Comparison of ENCODE assay signal across 9 cellular contexts in the genomic region with DNA sequence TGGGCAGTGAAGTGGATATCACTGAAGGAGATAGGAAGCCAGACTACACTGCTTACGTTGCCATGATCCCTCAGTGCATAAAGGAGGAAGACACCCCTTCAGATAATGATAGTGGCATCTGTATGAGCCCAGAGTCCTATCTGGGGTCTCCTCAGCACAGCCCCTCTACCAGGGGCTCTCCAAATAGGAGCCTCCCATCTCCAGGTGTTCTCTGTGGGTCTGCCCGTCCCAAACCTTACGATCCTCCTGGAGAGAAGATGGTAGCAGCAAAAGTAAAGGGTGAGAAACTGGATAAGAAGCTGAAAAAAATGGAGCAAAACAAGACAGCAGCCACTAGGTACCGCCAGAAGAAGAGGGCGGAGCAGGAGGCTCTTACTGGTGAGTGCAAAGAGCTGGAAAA. TPM values are rescaled to one million over a fixed set of nuclear protein-coding genes. Genes with fewer than 3 reads are reported as not detected.
A peak's percentile ranks its signal among the peaks of the same experiment; 100 is the strongest.
DNase-seq lines count a peak whose midpoint lies in the region; ATAC-seq, FAIRE-seq and TF ChIP-seq lines count a peak whose summit lies in the region.
"Not testable (repeated sequence)": the region's sequence is repeated elsewhere in the genome, so short reads cannot be mapped to it uniquely, and the experiment has no call there.
"Had no signal": no experiment of that assay in that cellular context is flagged by ENCODE, and none has a peak within 500 bp of the region (broad histone marks: within the 10 kb centered on the region; RNA-seq: fewer than 3 reads in every experiment).

No MANE protein-coding gene starts in this region.

- peaks cover 54% of the 10 kb centered on the region for H3K79me2 ChIP-seq in neural progenitor cell (ENCODE audit: low read depth)

- peak overlapping the region; percentile 88 for H3K4me3 ChIP-seq in BJ (ENCODE audit: low read depth, low read length)
- H3K4me3 ChIP-seq in HL-60 (replicated peaks; ENCODE audit: insufficient read depth, low read length) = peak overlapping the region; percentile 75
- H3K4me3 ChIP-seq in neural progenitor cell = peak overlapping the region; percentile 96
- peak overlapping the region; percentile 85 to 99 (median 95) for H3K4me3 ChIP-seq in subcutaneous abdominal adipose tissue (ENCODE audit: low read depth in 1 of 5, low read length in 5 of 5)

- H3K36me3 ChIP-seq in BJ (ENCODE audit: control insufficient read depth, insufficient read depth, low read length) (peaks cover 25% of the 10 kb centered on the region), subcutaneous abdominal adipose tissue (ENCODE audit: control insufficient read depth in 5 of 5, insufficient read depth in 5 of 5, low read length in 5 of 5) (peaks cover 0 to 42% (median 33%) of the 10 kb centered on the region in 5 donors)
- not testable (repeated sequence) for H3K36me3 ChIP-seq in neural progenitor cell

- not testable (repeated sequence) for ATAC-seq in T-cell (replicated peaks in 1 of 4); activated naive CD8-positive, alpha-beta T cell treated with anti-CD3 and anti-CD28 coated beads, Interleukin-2, amount 50 U/mL, for 24 hours

- H3K4me1 Mint-ChIP-seq in T-cell (peaks cover 56 to 65% (median 64%) of the 10 kb centered on the region in 3 donors), immature natural killer cell (peaks cover 56 to 60% of the 10 kb centered on the region in 2 donors), neural progenitor cell (peaks cover 51% of the 10 kb centered on the region)
- H3K4me1 Mint-ChIP-seq in activated naive CD8-positive, alpha-beta T cell treated with anti-CD3 and anti-CD28 coated beads, Interleukin-2, amount 50 U/mL, for 24 hours = peaks cover 68% of the 10 kb centered on the region

- H3K27ac Mint-ChIP-seq in T-cell (peak overlapping the region; percentile 96 to 98), immature natural killer cell (peak overlapping the region; percentile 78 to 99 (median 98)), neural progenitor cell (peak overlapping the region; percentile 69)
- peak overlapping the region; percentile 100 for H3K27ac Mint-ChIP-seq in activated naive CD8-positive, alpha-beta T cell treated with anti-CD3 and anti-CD28 coated beads, Interleukin-2, amount 50 U/mL, for 24 hours

- not testable (repeated sequence) for DNase-seq in BJ (ENCODE audit: low read depth); HL-60 (ENCODE audit: low read depth in 1 of 2, low spot score in 1 of 2); T-cell; activated naive CD8-positive, alpha-beta T cell treated with anti-CD3 and anti-CD28 coated beads, Interleukin-2, amount 50 U/mL, for 24 hours; immature natural killer cell; neural progenitor cell (ENCODE audit: low spot score)

- H4K20me1 ChIP-seq in neural progenitor cell (ENCODE audit: low read depth) = peaks cover 65% of the 10 kb centered on the region

- H2AFZ ChIP-seq in neural progenitor cell (replicated peaks) = not testable (repeated sequence)

- H3K27ac ChIP-seq in HL-60 (replicated peaks) (peak overlapping the region; percentile 98), neural progenitor cell (peak overlapping the region; percentile 16), subcutaneous abdominal adipose tissue (ENCODE audit: low read depth, low read length) (peak overlapping the region; percentile 97)

- not testable (repeated sequence) for H3K27me3 ChIP-seq in BJ (ENCODE audit: control insufficient read depth, insufficient read depth, low read length); HL-60 (ENCODE audit: insufficient read depth, poor library complexity, severe bottlenecking); neural progenitor cell; subcutaneous abdominal adipose tissue (ENCODE audit: control insufficient read depth in 5 of 5, insufficient read depth in 4 of 5, low read length in 5 of 5)

- TF ChIP-seq CTCF in BJ (IDR thresholded peaks at IDR 0.05; ENCODE audit: insufficient read depth, low read depth, low read length); HL-60 (IDR thresholded peaks at IDR 0.05; ENCODE audit: insufficient read depth, low read length); neural progenitor cell (IDR thresholded peaks at IDR 0.05): not testable (repeated sequence)

- H3K27me3 Mint-ChIP-seq in T-cell; activated naive CD8-positive, alpha-beta T cell treated with anti-CD3 and anti-CD28 coated beads, Interleukin-2, amount 50 U/mL, for 24 hours: not testable (repeated sequence)
- peaks cover 11 to 35% (median 22%) of the 10 kb centered on the region in 3 donors for H3K27me3 Mint-ChIP-seq in immature natural killer cell (ENCODE audit: low read depth in 3 of 3)
- H3K27me3 Mint-ChIP-seq in neural progenitor cell (ENCODE audit: insufficient read depth, low read depth) = peaks cover 20% of the 10 kb centered on the region

- H3K9ac ChIP-seq in neural progenitor cell (peak overlapping the region; percentile 92), subcutaneous abdominal adipose tissue (ENCODE audit: low read length in 5 of 5) (peak overlapping the region; percentile 26 to 99 (median 96))

- POLR2A ChIA-PET in BJ (lab: Charles Lee) (interaction anchor here (0.6 to 1.0 kb wide), 3 partner anchors 20 to 308 kb away, joined by 3 to 4 read pairs (median 4); partner anchors contain the start of gene MIEF1), T-cell (lab: Charles Lee) (interaction anchor here (0.7 to 1.3 kb wide), 4 partner anchors 25 to 522 kb away, joined by 3 to 9 read pairs (median 4); partner anchors contain the start of gene TAB1 (in 1 of the 2))

- H3K9me3 ChIP-seq in neural progenitor cell (ENCODE audit: low read depth); subcutaneous abdominal adipose tissue (ENCODE audit: control insufficient read depth in 5 of 5, low read length in 5 of 5): not testable (repeated sequence)

- peak overlapping the region; percentile 99 for H3K4me2 ChIP-seq in neural progenitor cell

- H3F3A ChIP-seq in neural progenitor cell (ENCODE audit: low read depth) = peaks cover 87% of the 10 kb centered on the region

- H3K36me3 Mint-ChIP-seq in T-cell (peaks cover 27% of the 10 kb centered on the region), immature natural killer cell (peaks cover 11 to 30% (median 16%) of the 10 kb centered on the region in 3 donors), neural progenitor cell (peaks cover 30% of the 10 kb centered on the region)
- peaks cover 60% of the 10 kb centered on the region for H3K36me3 Mint-ChIP-seq in activated naive CD8-positive, alpha-beta T cell treated with anti-CD3 and anti-CD28 coated beads, Interleukin-2, amount 50 U/mL, for 24 hours (ENCODE audit: low read depth)

- H3K4me3 Mint-ChIP-seq in T-cell (peak overlapping the region; percentile 85 to 95 (median 94)), immature natural killer cell (peak overlapping the region; percentile 92 to 99 (median 96)), neural progenitor cell (peak overlapping the region; percentile 98)
- H3K4me3 Mint-ChIP-seq in activated naive CD8-positive, alpha-beta T cell treated with anti-CD3 and anti-CD28 coated beads, Interleukin-2, amount 50 U/mL, for 24 hours = peak overlapping the region; percentile 95

- CTCF ChIA-PET in BJ (lab: Yijun Ruan, JAX) (interaction anchor here (0.6 to 3.0 kb wide), 6 partner anchors 8 to 503 kb away, joined by 3 to 9 read pairs (median 4); no protein-coding TSS in a partner anchor), T-cell (lab: Charles Lee) (interaction anchor here (0.6 to 1.3 kb wide), 3 partner anchors 19 to 175 kb away, joined by 3 to 5 read pairs (median 3); partner anchors contain the start of gene MIEF1 (in 1 of the 2))

- not testable (repeated sequence) for H3K9me3 Mint-ChIP-seq in T-cell; activated naive CD8-positive, alpha-beta T cell treated with anti-CD3 and anti-CD28 coated beads, Interleukin-2, amount 50 U/mL, for 24 hours; immature natural killer cell; neural progenitor cell

- FAIRE-seq in endometrium (lab: Jason Lieb, UNC) = peak; percentile 21

- peaks cover 20% of the 10 kb centered on the region for H3K4me1 ChIP-seq in neural progenitor cell
- H3K4me1 ChIP-seq in subcutaneous abdominal adipose tissue (ENCODE audit: control insufficient read depth in 5 of 5, insufficient read depth in 5 of 5, low read length in 5 of 5) = peaks cover 24 to 80% (median 64%) of the 10 kb centered on the region in 5 donors

RNA-seq across cellular contexts. Expression of gene ATF4, which starts 1.7 kb away (rescaled TPM):
- polyA plus RNA-seq in BJ (2011; rRNA removed) (886 and 999 TPM in 2 replicates), immature natural killer cell (100 to 1,000 TPM in 1 of 3 donors, 10 to 100 TPM in 2; 48.9 to 113 (median 69.4) TPM)
- 177 and 288 TPM in 2 replicates for polyA minus RNA-seq in BJ (2011; rRNA and poly(A)+ RNA removed)
- total RNA-seq in T-cell (100 to 1,000 TPM; 236 to 371 (median 327) TPM), neural progenitor cell (ENCODE audit: low replicate concordance) (189 and 230 TPM in 2 replicates)

RNA-seq across cellular contexts. Expression of gene RPS19BP1, which starts 10.5 kb away (rescaled TPM):
- polyA plus RNA-seq in BJ (2011; rRNA removed) (64.0 and 66.7 TPM in 2 replicates), immature natural killer cell (100 to 1,000 TPM; 139 to 239 (median 180) TPM)
- 4.8 and 11.0 TPM in 2 replicates for polyA minus RNA-seq in BJ (2011; rRNA and poly(A)+ RNA removed)
- total RNA-seq in T-cell (10 to 100 TPM; 42.4 to 76.8 (median 73.5) TPM), neural progenitor cell (ENCODE audit: low replicate concordance) (27.7 and 68.3 TPM in 2 replicates)

RNA-seq across cellular contexts. Expression of gene MIEF1, which starts 20.0 kb away (rescaled TPM):
- polyA plus RNA-seq in BJ (2011; rRNA removed) (17.5 and 21.0 TPM in 2 replicates), immature natural killer cell (10 to 100 TPM; 13.8 to 30.5 (median 18.4) TPM)
- polyA minus RNA-seq in BJ (2011; rRNA and poly(A)+ RNA removed) = 14.9 and 20.7 TPM in 2 replicates
- total RNA-seq in T-cell (10 to 100 TPM; 19.7 to 44.1 (median 38.5) TPM), neural progenitor cell (ENCODE audit: low replicate concordance) (22.0 and 32.7 TPM in 2 replicates)

RNA-seq across cellular contexts. Expression of gene CACNA1I, which starts 48.5 kb away (rescaled TPM):
- 0.01 TPM in 1 of 2 replicates, not detected in the other for polyA plus RNA-seq in BJ (2011; rRNA removed)
- polyA minus RNA-seq in BJ (2011; rRNA and poly(A)+ RNA removed) = 0.05 TPM in 1 of 2 replicates, not detected in the other
- 10 to 100 TPM; 16.1 to 32.9 (median 28.8) TPM for total RNA-seq in T-cell
- not detected for polyA plus RNA-seq in immature natural killer cell
- total RNA-seq in neural progenitor cell (ENCODE audit: low replicate concordance) = 0.11 and 0.22 TPM in 2 replicates
- total RNA-seq: dermis microvascular lymphatic vessel endothelial cell had no signal

Comparison
In these comparisons a context has a peak if more than half of its experiments do, and no peak if none do; other contexts are left out.
1. H3K27ac ChIP-seq: peak in every context shown above with its lines; median percentile 98 in HL-60; 97 in subcutaneous abdominal adipose tissue; 16 in neural progenitor cell.